ENCODE assay signal across 8 cellular contexts in genomic region chr5:140112685-140113179, GRCh38. TPM values are rescaled to one million over a fixed set of nuclear protein-coding genes. Genes with fewer than 3 reads are reported as not detected.
A peak's percentile ranks its signal among the peaks of the same experiment; 100 is the strongest.
DNase-seq lines count a peak whose midpoint lies in the region; ATAC-seq lines count a peak whose summit lies in the region.

No MANE protein-coding gene starts in this region.

- H3K9ac ChIP-seq in iPS-20b (ENCODE audit: low read depth, low read length) = no peak overlapping the region

- POLR2A ChIA-PET in activated CD8-positive, alpha-beta T cell treated with anti-CD3 and anti-CD28 coated beads, Interleukin-2, amount 10 ng/mL, durations not matched to agents 7 days and 5 days (lab: Charles Lee) = interaction anchor here (0.8 to 1.5 kb wide), 3 partner anchors 10 to 62 kb away, joined by 3 read pairs; partner anchors contain the start of gene CYSTM1

- no peak for ATAC-seq in activated CD8-positive, alpha-beta T cell treated with anti-CD3 and anti-CD28 coated beads, Interleukin-2, amount 10 ng/mL, durations not matched to agents 7 days and 5 days
- no peak for ATAC-seq in GM21390 (IDR thresholded peaks at IDR 0.05; ENCODE audit: unreplicated experiment)

- CTCF ChIA-PET in activated CD8-positive, alpha-beta T cell treated with anti-CD3 and anti-CD28 coated beads, Interleukin-2, amount 10 ng/mL, durations not matched to agents 7 days and 5 days (lab: Charles Lee) = interaction anchor here (1.0 to 2.0 kb wide), 4 partner anchors 9 to 45 kb away, joined by 3 to 16 read pairs (median 6); no protein-coding TSS in a partner anchor

- H3K4me3 Mint-ChIP-seq in T-helper 2 cell treated with Interferon-gamma antibody and Interleukin-4, amounts not matched to agents 5 μg/mL and 100 μg/mL, for 36 hours = peak overlapping the region; percentile 87
- peak overlapping the region; percentile 93 for H3K4me3 Mint-ChIP-seq in activated CD8-positive, alpha-beta T cell treated with anti-CD3 and anti-CD28 coated beads, Interleukin-2, amount 10 ng/mL, durations not matched to agents 7 days and 5 days

- H3K4me3 ChIP-seq in iPS-20b (ENCODE audit: low read length) = peak overlapping the region; percentile 79

- H3K4me1 Mint-ChIP-seq in T-helper 2 cell treated with Interferon-gamma antibody and Interleukin-4, amounts not matched to agents 5 μg/mL and 100 μg/mL, for 36 hours (ENCODE audit: low read depth) = peaks cover 57% of the 10 kb centered on the region
- H3K4me1 Mint-ChIP-seq in activated CD8-positive, alpha-beta T cell treated with anti-CD3 and anti-CD28 coated beads, Interleukin-2, amount 10 ng/mL, durations not matched to agents 7 days and 5 days (ENCODE audit: low read depth) = peaks cover 62% of the 10 kb centered on the region

- H3K9me3 ChIP-seq in iPS-20b (ENCODE audit: insufficient read depth, low read depth, low read length) = no peaks in the 10 kb centered on the region; the same call in 1 of the 2 replicates

- no peaks in the 10 kb centered on the region for H3K9me3 Mint-ChIP-seq in T-helper 2 cell treated with Interferon-gamma antibody and Interleukin-4, amounts not matched to agents 5 μg/mL and 100 μg/mL, for 36 hours
- no peaks in the 10 kb centered on the region for H3K9me3 Mint-ChIP-seq in activated CD8-positive, alpha-beta T cell treated with anti-CD3 and anti-CD28 coated beads, Interleukin-2, amount 10 ng/mL, durations not matched to agents 7 days and 5 days (ENCODE audit: insufficient read depth)

- H3K36me3 ChIP-seq in iPS-20b (ENCODE audit: insufficient read depth, low read depth, low read length) = no peaks in the 10 kb centered on the region

- H3K27me3 Mint-ChIP-seq in T-helper 2 cell treated with Interferon-gamma antibody and Interleukin-4, amounts not matched to agents 5 μg/mL and 100 μg/mL, for 36 hours (ENCODE audit: low read depth) = peaks cover 46% of the 10 kb centered on the region
- H3K27me3 Mint-ChIP-seq in activated CD8-positive, alpha-beta T cell treated with anti-CD3 and anti-CD28 coated beads, Interleukin-2, amount 10 ng/mL, durations not matched to agents 7 days and 5 days (ENCODE audit: low read depth) = peaks cover 23% of the 10 kb centered on the region

- DNase-seq in T-helper 2 cell treated with Interferon-gamma antibody and Interleukin-4, amounts not matched to agents 5 μg/mL and 100 μg/mL, for 36 hours (ENCODE audit: low spot score) = no peak
- DNase-seq in T-helper 2 cell (no peak), substantia nigra (lab: John Stamatoyannopoulos, UW) (peak in 1 of 49 donors; percentile 29), NAMALWA (ENCODE audit: low spot score) (no peak)
- no peak for DNase-seq in activated CD8-positive, alpha-beta T cell treated with anti-CD3 and anti-CD28 coated beads, Interleukin-2, amount 10 ng/mL, durations not matched to agents 7 days and 5 days
- no peak for DNase-seq in stimulated activated naive CD4-positive, alpha-beta T cell (lab: John Stamatoyannopoulos, UW)

- peaks cover 92% of the 10 kb centered on the region for H3K27me3 ChIP-seq in iPS-20b (ENCODE audit: insufficient read depth, low read length)

- H3K27ac ChIP-seq in iPS-20b (ENCODE audit: low read length) (no peak overlapping the region), substantia nigra (ENCODE audit: low read depth, low read length, poor library complexity, severe bottlenecking) (peak overlapping the region; percentile 87)

- peaks cover 13% of the 10 kb centered on the region for H3K36me3 Mint-ChIP-seq in T-helper 2 cell treated with Interferon-gamma antibody and Interleukin-4, amounts not matched to agents 5 μg/mL and 100 μg/mL, for 36 hours (ENCODE audit: low read depth)
- peaks cover 16% of the 10 kb centered on the region for H3K36me3 Mint-ChIP-seq in activated CD8-positive, alpha-beta T cell treated with anti-CD3 and anti-CD28 coated beads, Interleukin-2, amount 10 ng/mL, durations not matched to agents 7 days and 5 days (ENCODE audit: low read depth)

- H3K4me1 ChIP-seq in iPS-20b (ENCODE audit: insufficient read depth, low read length) = peaks cover 22% of the 10 kb centered on the region

- H3K27ac Mint-ChIP-seq in T-helper 2 cell treated with Interferon-gamma antibody and Interleukin-4, amounts not matched to agents 5 μg/mL and 100 μg/mL, for 36 hours = peak overlapping the region; percentile 31
- H3K27ac Mint-ChIP-seq in activated CD8-positive, alpha-beta T cell treated with anti-CD3 and anti-CD28 coated beads, Interleukin-2, amount 10 ng/mL, durations not matched to agents 7 days and 5 days = no peak overlapping the region

RNA-seq across cellular contexts. Expression of gene PURA, which starts 1.2 kb away (rescaled TPM):
- total RNA-seq in activated CD8-positive, alpha-beta T cell treated with anti-CD3 and anti-CD28 coated beads, Interleukin-2, amount 10 ng/mL, durations not matched to agents 7 days and 5 days = 10 to 100 TPM; 12.5 to 13.4 TPM

RNA-seq across cellular contexts. Expression of gene IGIP, which starts 13.0 kb away (rescaled TPM):
- 1 to 10 TPM; 2.4 to 2.7 TPM for total RNA-seq in activated CD8-positive, alpha-beta T cell treated with anti-CD3 and anti-CD28 coated beads, Interleukin-2, amount 10 ng/mL, durations not matched to agents 7 days and 5 days
